In genomic region chr14:22168092-22168955, GRCh38 we compare ENCODE assay signal across 14 cellular contexts.
A peak's percentile ranks its signal among the peaks of the same experiment; 100 is the strongest.
DNase-seq lines count a peak whose midpoint lies in the region; ATAC-seq and TF ChIP-seq lines count a peak whose summit lies in the region.
"Had no signal": no experiment of that assay in that cellular context is flagged by ENCODE, and none has a peak within 500 bp of the region (broad histone marks: within the 10 kb centered on the region; RNA-seq: fewer than 3 reads in every experiment).

No MANE protein-coding gene starts in this region.

- H3K4me1 Mint-ChIP-seq in activated naive CD4-positive, alpha-beta T cell treated with anti-CD3 and anti-CD28 coated beads, Interleukin-2, amount 50 U/mL, for 24 hours = no peaks in the 10 kb centered on the region
- H3K4me1 Mint-ChIP-seq in T-cell = peaks cover 2 to 5% (median 3%) of the 10 kb centered on the region in 3 donors
- H3K4me1 Mint-ChIP-seq: naive B cell had no signal

- WGBS in tibial nerve, 2 donors = 81 to 84% methylated on average over 8 of the region's 8 CpGs

- no peak overlapping the region for H3K27ac ChIP-seq in tibial nerve
- H3K27ac ChIP-seq: SK-N-MC had no signal

- TF ChIP-seq CTCF in epithelial cell of proximal tubule (conservative IDR thresholded peaks at IDR 0.05; ENCODE audit: low read depth, low read length) = peak; percentile 42
- no peak for TF ChIP-seq CTCF in tibial nerve (IDR thresholded peaks at IDR 0.05)

- no peaks in the 10 kb centered on the region for H3K36me3 Mint-ChIP-seq in activated naive CD4-positive, alpha-beta T cell treated with anti-CD3 and anti-CD28 coated beads, Interleukin-2, amount 50 U/mL, for 24 hours
- no peaks in the 10 kb centered on the region for H3K36me3 Mint-ChIP-seq in T-cell
- H3K36me3 Mint-ChIP-seq: naive B cell had no signal

- H3K27ac Mint-ChIP-seq in activated naive CD4-positive, alpha-beta T cell treated with anti-CD3 and anti-CD28 coated beads, Interleukin-2, amount 50 U/mL, for 24 hours = peak overlapping the region; percentile 81
- H3K27ac Mint-ChIP-seq in T-cell = peak overlapping the region; percentile 74 to 80

- ATAC-seq in T-cell (replicated peaks in 1 of 4) = peak; percentile 37 to 86 (median 53)
- no peak for ATAC-seq in HG03108 (IDR thresholded peaks at IDR 0.05; ENCODE audit: unreplicated experiment)
- ATAC-seq: sciatic nerve had no signal

- no peaks in the 10 kb centered on the region for H3K9me3 ChIP-seq in tibial nerve

- H3K4me1 ChIP-seq in tibial nerve = no peaks in the 10 kb centered on the region

- H3K4me3 Mint-ChIP-seq in activated naive CD4-positive, alpha-beta T cell treated with anti-CD3 and anti-CD28 coated beads, Interleukin-2, amount 50 U/mL, for 24 hours = peak overlapping the region; percentile 83
- H3K4me3 Mint-ChIP-seq in T-cell = peak overlapping the region; percentile 68 to 78 (median 75)
- H3K4me3 Mint-ChIP-seq: naive B cell had no signal

- no peak for TF ChIP-seq EP300 in tibial nerve (IDR thresholded peaks at IDR 0.05)

- H3K9me3 Mint-ChIP-seq in activated naive CD4-positive, alpha-beta T cell treated with anti-CD3 and anti-CD28 coated beads, Interleukin-2, amount 50 U/mL, for 24 hours = no peaks in the 10 kb centered on the region
- H3K9me3 Mint-ChIP-seq in T-cell = no peaks in the 10 kb centered on the region
- H3K9me3 Mint-ChIP-seq: naive B cell had no signal

- no peak for DNase-seq in activated naive CD4-positive, alpha-beta T cell treated with Interleukin-2 at 50 U/mL for 16 hours
- DNase-seq in T-cell (no peak), epithelial cell of proximal tubule (ENCODE audit: low read depth) (no peak), tibial nerve (ENCODE audit: low spot score in 2 of 2) (no peak), SHP77 treated with DMSO at 0.1 percent for 48 hours (lab: John Stamatoyannopoulos, UW) (no peak)
- no peak for DNase-seq in activated CD4-positive, CD25-positive, alpha-beta regulatory T cell treated with anti-CD3 and anti-CD28 coated beads, Interleukin-2, amount 50 U/mL, for 72 hours
- DNase-seq: activated CD4-positive, alpha-beta T cell treated with anti-CD3 and anti-CD28 coated beads, Interleukin-2, amount 50 U/mL, for 1 hour; GDM1; naive B cell; NCI-H524 had no signal

- H3K4me3 ChIP-seq in epithelial cell of proximal tubule (ENCODE audit: low read depth, low read length) = no peak overlapping the region
- H3K4me3 ChIP-seq in tibial nerve = no peak overlapping the region
- H3K4me3 ChIP-seq: SK-N-MC had no signal

- POLR2A ChIA-PET in T-cell (lab: Charles Lee) = interaction anchor here in 1 of 2 donors (0.6 to 0.7 kb wide), 2 partner anchors 10 to 421 kb away, joined by 3 read pairs; partner anchors contain the start of gene DAD1

- no peak for TF ChIP-seq POLR2A in tibial nerve (IDR thresholded peaks at IDR 0.05)

- no peaks in the 10 kb centered on the region for H3K27me3 Mint-ChIP-seq in activated naive CD4-positive, alpha-beta T cell treated with anti-CD3 and anti-CD28 coated beads, Interleukin-2, amount 50 U/mL, for 24 hours
- peaks cover 0 to 3% of the 10 kb centered on the region in 2 donors for H3K27me3 Mint-ChIP-seq in T-cell

- CTCF ChIA-PET in T-cell (lab: Charles Lee) = interaction anchor here (0.6 to 1.5 kb wide), 3 partner anchors 34 to 422 kb away, joined by 3 to 6 read pairs (median 5); no protein-coding TSS in a partner anchor

- no peaks in the 10 kb centered on the region for H3K36me3 ChIP-seq in tibial nerve

- no peaks in the 10 kb centered on the region for H3K27me3 ChIP-seq in tibial nerve
